11 cellular contexts compared by ENCODE assay signal in the genomic region with DNA sequence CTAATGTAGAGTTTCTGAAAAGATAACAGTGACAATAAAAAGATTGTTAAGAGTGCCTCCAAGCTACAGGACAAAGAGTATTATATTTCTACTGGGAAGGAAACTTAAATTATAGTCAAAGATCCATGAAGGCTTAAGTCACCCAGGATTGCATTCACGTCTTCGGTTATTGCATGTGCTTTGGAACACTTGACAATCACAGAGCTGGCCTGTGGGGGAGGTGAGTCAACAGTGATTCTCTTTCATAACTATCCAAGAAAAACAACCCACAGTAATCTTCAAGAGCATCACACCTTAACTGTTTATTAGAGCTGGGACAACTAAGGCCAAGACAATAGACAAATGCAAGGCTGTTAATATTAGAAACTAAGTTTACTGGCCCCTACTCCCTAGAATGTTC. TPM values are rescaled to one million over a fixed set of nuclear protein-coding genes. Genes with fewer than 3 reads are reported as not detected.
DNase-seq lines count a peak whose midpoint lies in the region; FAIRE-seq and TF ChIP-seq lines count a peak whose summit lies in the region.
"Had no signal": no experiment of that assay in that cellular context is flagged by ENCODE, and none has a peak within 500 bp of the region (broad histone marks: within the 10 kb centered on the region; RNA-seq: fewer than 3 reads in every experiment).

No MANE protein-coding gene starts in this region.

- CTCF ChIA-PET in BJ (lab: Yijun Ruan, JAX), result no interaction called here

- H3K36me3 ChIP-seq in BJ (ENCODE audit: control insufficient read depth, insufficient read depth, low read length), result no peaks in the 10 kb centered on the region
- H3K36me3 ChIP-seq: sigmoid colon had no signal

- H3K36me3 Mint-ChIP-seq in nephron progenitor cell (ENCODE audit: low read depth), result peaks cover 50% of the 10 kb centered on the region

- no peaks in the 10 kb centered on the region for H3K27me3 ChIP-seq in BJ (ENCODE audit: control insufficient read depth, insufficient read depth, low read length)
- H3K27me3 ChIP-seq: sigmoid colon had no signal

- no peaks in the 10 kb centered on the region for H3K27me3 Mint-ChIP-seq in nephron progenitor cell (ENCODE audit: low read depth, poor library complexity)

- no peak for TF ChIP-seq CTCF in BJ (IDR thresholded peaks at IDR 0.05; ENCODE audit: insufficient read depth, low read depth, low read length)
- no peak for TF ChIP-seq CTCF in nephron progenitor cell (IDR thresholded peaks at IDR 0.05)

- no peak overlapping the region for H3K4me3 ChIP-seq in BJ (ENCODE audit: low read depth, low read length)
- H3K4me3 ChIP-seq: K562, sigmoid colon had no signal

- no peak overlapping the region for H3K4me3 Mint-ChIP-seq in nephron progenitor cell

- POLR2A ChIA-PET in BJ (lab: Charles Lee), result no interaction called here

- H3K27ac Mint-ChIP-seq in nephron progenitor cell, result peak overlapping the region; percentile 95

- intact Hi-C loops in cardiac septum (cut with DNase I), result no loop called here

- no peak for FAIRE-seq in GM12892 (lab: Jason Lieb, UNC)
- FAIRE-seq: K562 had no signal

- peak; percentile 45 for DNase-seq in BJ (ENCODE audit: low read depth)
- peak; percentile 25 for DNase-seq in NCI-H2196 (lab: John Stamatoyannopoulos, UW; ENCODE audit: unreplicated experiment)
- peak; percentile 53 for DNase-seq in dermis blood vessel endothelial cell
- DNase-seq in nephron progenitor cell, result no peak
- no peak for DNase-seq in GM12892 (ENCODE audit: insufficient read length)
- DNase-seq in cardiac septum (ENCODE audit: low spot score), result no peak
- DNase-seq in SIG-M5 (lab: John Stamatoyannopoulos, UW), result no peak
- DNase-seq in NK-92 treated with Interleukin-12 subunit alpha and Interleukin-12 subunit beta, amount 100 ng/mL, for 24 hours (lab: John Stamatoyannopoulos, UW), result no peak
- DNase-seq: sigmoid colon; stimulated activated naive CD4-positive, alpha-beta T cell had no signal

- H3K4me1 Mint-ChIP-seq in nephron progenitor cell, result peaks cover 26% of the 10 kb centered on the region

- TF ChIP-seq POLR2A in GM12892 (IDR thresholded peaks at IDR 0.05; ENCODE audit: low read depth, low read length), result no peak

- H3K9me3 Mint-ChIP-seq in nephron progenitor cell, result peaks cover 46% of the 10 kb centered on the region

RNA-seq across cellular contexts. Expression of gene PDGFC, which starts 40.3 kb away (rescaled TPM):
- polyA plus RNA-seq in BJ (2011; rRNA removed), result 22.4 and 35.5 TPM in 2 replicates
- 34.0 and 40.9 TPM in 2 replicates for polyA minus RNA-seq in BJ (2011; rRNA and poly(A)+ RNA removed)
- total RNA-seq in dermis blood vessel endothelial cell (27.1 and 47.3 TPM in 2 replicates), cardiac septum (16.9 TPM)
- polyA plus RNA-seq in GM12892 (2012; ENCODE audit: missing spikeins), result not detected
- total RNA-seq: K562 had no signal
- polyA plus RNA-seq: K562 had no signal

Comparison
In these comparisons a context has a peak if more than half of its experiments do, and no peak if none do; other contexts are left out.
1. DNase-seq: peak in BJ (single experiment), NCI-H2196 (single experiment) and dermis blood vessel endothelial cell (single experiment); none in nephron progenitor cell (single experiment), GM12892 (single experiment), cardiac septum (single experiment), SIG-M5 (single experiment) and NK-92 treated with Interleukin-12 subunit alpha and Interleukin-12 subunit beta, amount 100 ng/mL, for 24 hours (single experiment).